29 cellular contexts compared by ENCODE assay signal in genomic region chr4:98775672-98776071, GRCh38.
"Had no signal": no experiment of that assay in that cellular context is flagged by ENCODE, and none has a peak within 500 bp of the region (broad histone marks: within the 10 kb centered on the region; RNA-seq: fewer than 3 reads in every experiment).

No MANE protein-coding gene starts in this region.

- H3K4me3 Mint-ChIP-seq: dendritic cell treated with granulocyte-macrophage colony-stimulating factor and Interleukin-4, amounts not matched to agents 40 ng/mL and 50 ng/mL, for 4 days; effector memory CD8-positive, alpha-beta T cell; endodermal cell had no signal

- H3K9me3 Mint-ChIP-seq: dendritic cell treated with granulocyte-macrophage colony-stimulating factor and Interleukin-4, amounts not matched to agents 40 ng/mL and 50 ng/mL, for 4 days; effector memory CD8-positive, alpha-beta T cell; endodermal cell had no signal

- H3K79me2 ChIP-seq: hepatocyte had no signal

- H3K36me3 ChIP-seq: colonic mucosa, esophagus muscularis mucosa, esophagus squamous epithelium, gastrocnemius medialis, gastroesophageal sphincter, heart left ventricle, heart right ventricle had no signal

- DNase-seq: colonic mucosa; cortex of kidney; dermis blood vessel endothelial cell; dorsolateral prefrontal cortex; effector CD4-positive, alpha-beta T cell; effector CD8-positive, alpha-beta T cell; effector memory CD4-positive, alpha-beta T cell; effector memory CD8-positive, alpha-beta T cell; endodermal cell; erythroblast; esophagus squamous epithelium; foreskin fibroblast; foreskin keratinocyte; foreskin melanocyte; gastrocnemius medialis; glutamatergic neuron; head of caudate nucleus; heart left ventricle; heart right ventricle had no signal

- FAIRE-seq: endometrium, endothelial cell of umbilical vein, frontal cortex had no signal

- H3K27me3 Mint-ChIP-seq: dendritic cell treated with granulocyte-macrophage colony-stimulating factor and Interleukin-4, amounts not matched to agents 40 ng/mL and 50 ng/mL, for 4 days had no signal

- H3K4me3 ChIP-seq: colonic mucosa, coronary artery, dorsolateral prefrontal cortex, esophagus muscularis mucosa, esophagus squamous epithelium, gastrocnemius medialis, gastroesophageal sphincter, heart left ventricle, heart right ventricle, hepatocyte had no signal

- H3K9me3 ChIP-seq: colonic mucosa, esophagus muscularis mucosa, esophagus squamous epithelium, gastrocnemius medialis, gastroesophageal sphincter, heart left ventricle, heart right ventricle had no signal

- H3K27ac Mint-ChIP-seq: dendritic cell treated with granulocyte-macrophage colony-stimulating factor and Interleukin-4, amounts not matched to agents 40 ng/mL and 50 ng/mL, for 4 days; effector memory CD8-positive, alpha-beta T cell; endodermal cell had no signal

- ATAC-seq: effector memory CD8-positive, alpha-beta T cell; esophagus mucosa; foreskin keratinocyte; gastrocnemius medialis; gastroesophageal sphincter; heart left ventricle; heart right ventricle had no signal

- H3K4me1 ChIP-seq: colonic mucosa, esophagus muscularis mucosa, foreskin keratinocyte, gastrocnemius medialis, gastroesophageal sphincter, heart left ventricle, heart right ventricle had no signal

- H3K27me3 ChIP-seq: colonic mucosa, dorsolateral prefrontal cortex, esophagus muscularis mucosa, esophagus squamous epithelium, foreskin keratinocyte, gastrocnemius medialis, gastroesophageal sphincter, heart left ventricle, heart right ventricle, hepatocyte had no signal

- H3K27ac ChIP-seq: colonic mucosa, coronary artery, dorsolateral prefrontal cortex, epithelial cell of prostate, esophagus muscularis mucosa, esophagus squamous epithelium, foreskin keratinocyte, gastrocnemius medialis, gastroesophageal sphincter, heart left ventricle, heart right ventricle, hepatocyte had no signal

- H2AFZ ChIP-seq: hepatocyte had no signal

- H3K4me2 ChIP-seq: hepatocyte had no signal
